Comparison of ENCODE assay signal across 9 cellular contexts in genomic region chr17:32503251-32504165, GRCh38. TPM values are rescaled to one million over a fixed set of nuclear protein-coding genes. Genes with fewer than 3 reads are reported as not detected.
A peak's percentile ranks its signal among the peaks of the same experiment; 100 is the strongest.
DNase-seq lines count a peak whose midpoint lies in the region; ATAC-seq and TF ChIP-seq lines count a peak whose summit lies in the region.
"Had no signal": no experiment of that assay in that cellular context is flagged by ENCODE, and none has a peak within 500 bp of the region (broad histone marks: within the 10 kb centered on the region; RNA-seq: fewer than 3 reads in every experiment).

No MANE protein-coding gene starts in this region.

- H3K27me3 ChIP-seq in Peyer's patch (no peaks in the 10 kb centered on the region), esophagus (ENCODE audit: control insufficient read depth in 1 of 2, insufficient read depth in 2 of 2, low read length in 2 of 2) (no peaks in the 10 kb centered on the region), upper lobe of right lung (no peaks in the 10 kb centered on the region)
- H3K27me3 ChIP-seq: body of pancreas had no signal

- peaks cover 0 to 6% (median 0%) of the 10 kb centered on the region in 3 donors for H3K36me3 ChIP-seq in Peyer's patch
- no peaks in the 10 kb centered on the region for H3K36me3 ChIP-seq in esophagus (ENCODE audit: control insufficient read depth in 2 of 2, insufficient read depth in 2 of 2, low read length in 1 of 2)
- H3K36me3 ChIP-seq in upper lobe of right lung = no peaks in the 10 kb centered on the region

- H3K27ac ChIP-seq in Peyer's patch (peak overlapping the region; percentile 78 to 97 (median 88)), esophagus (ENCODE audit: low read depth in 2 of 2, low read length in 1 of 2) (peak overlapping the region; percentile 86 to 96), upper lobe of right lung (peak overlapping the region; percentile 71)

- H3K4me1 ChIP-seq in Peyer's patch (peaks cover 0 to 26% (median 14%) of the 10 kb centered on the region in 4 donors), esophagus (ENCODE audit: control insufficient read depth in 2 of 2, insufficient read depth in 2 of 2, low read length in 1 of 2) (peaks cover 4 to 13% of the 10 kb centered on the region in 2 donors), upper lobe of right lung (peaks cover 21% of the 10 kb centered on the region)
- H3K4me1 ChIP-seq: body of pancreas had no signal

- peak; percentile 27 for DNase-seq in AG08395 (ENCODE audit: low spot score)
- peak; percentile 29 to 90 (median 79) for DNase-seq in Peyer's patch
- peak; percentile 53 for DNase-seq in upper lobe of right lung
- no peak for DNase-seq in NCI-H2196 (lab: John Stamatoyannopoulos, UW; ENCODE audit: unreplicated experiment)
- no peak for DNase-seq in foreskin melanocyte

- H3K9me3 ChIP-seq in Peyer's patch (no peaks in the 10 kb centered on the region), esophagus (ENCODE audit: control insufficient read depth in 2 of 2, insufficient read depth in 1 of 2, low read depth in 1 of 2, low read length in 1 of 2) (no peaks in the 10 kb centered on the region), upper lobe of right lung (no peaks in the 10 kb centered on the region)
- H3K9me3 ChIP-seq: body of pancreas had no signal

- H3K4me3 ChIP-seq in Peyer's patch (no peak overlapping the region), esophagus (ENCODE audit: low read depth in 1 of 2, low read length in 2 of 2) (no peak overlapping the region), upper lobe of right lung (no peak overlapping the region)
- H3K4me3 ChIP-seq: body of pancreas had no signal

- WGBS in esophagus, 2 donors = 51 to 58% methylated on average over 7 of the region's 7 CpGs

- intact Hi-C loops in upper lobe of right lung (cut with DNase I) = no loop called here

- TF ChIP-seq CTCF in Peyer's patch (IDR thresholded peaks at IDR 0.05) (peak in 1 of 6 experiments; percentile 11), upper lobe of right lung (IDR thresholded peaks at IDR 0.05) (no peak)

- TF ChIP-seq POLR2A in Peyer's patch (IDR thresholded peaks at IDR 0.05) = peak in 1 of 2 donors; percentile 41

- ATAC-seq in GM18858 (IDR thresholded peaks at IDR 0.05; ENCODE audit: unreplicated experiment) = peak; percentile 86
- ATAC-seq in HG02943 (IDR thresholded peaks at IDR 0.05; ENCODE audit: low read depth, unreplicated experiment) = peak; percentile 87
- peak; percentile 69 for ATAC-seq in upper lobe of right lung
- ATAC-seq: body of pancreas had no signal

RNA-seq across cellular contexts. Expression of gene CDK5R1, which starts 16.7 kb away (rescaled TPM):
- 1 to 10 TPM in 2 of 4 donors, under 1 TPM in 1, not detected in 1; 0.88 to 1.9 (median 1.2) TPM for total RNA-seq in Peyer's patch
- 1 to 10 TPM; 5.5 to 5.6 TPM for polyA plus RNA-seq in esophagus
- 1.6 TPM for total RNA-seq in upper lobe of right lung

RNA-seq across cellular contexts. Expression of gene PSMD11, which starts 59.2 kb away (rescaled TPM):
- total RNA-seq in Peyer's patch (10 to 100 TPM; 33.2 to 74.3 (median 52.5) TPM), upper lobe of right lung (62.8 TPM)
- 10 to 100 TPM; 45.8 to 55.0 TPM for polyA plus RNA-seq in esophagus

Comparison
In these comparisons a context has a peak if more than half of its experiments do, and no peak if none do; other contexts are left out.
1. DNase-seq: peak in AG08395 (single experiment), Peyer's patch (3 of 3) and upper lobe of right lung (single experiment); none in NCI-H2196 (single experiment) and foreskin melanocyte (single experiment).
2. Peak in every context shown above with its lines, with median percentiles within 50 percentile points of each other: ATAC-seq and H3K27ac ChIP-seq.